ENCODE assay signal across 12 cellular contexts in genomic region chr6:99016355-99016754, GRCh38.
DNase-seq lines count a peak whose midpoint lies in the region; ATAC-seq and TF ChIP-seq lines count a peak whose summit lies in the region.
"Had no signal": no experiment of that assay in that cellular context is flagged by ENCODE, and none has a peak within 500 bp of the region (broad histone marks: within the 10 kb centered on the region; RNA-seq: fewer than 3 reads in every experiment).

No MANE protein-coding gene starts in this region.

- no peak for TF ChIP-seq POLR2A in NB4 (IDR thresholded peaks at IDR 0.05; ENCODE audit: extremely low read depth, insufficient read length)

- H3K9me3 Mint-ChIP-seq in CD8-positive, alpha-beta memory T cell = peaks cover 0 to 2% (median 0%) of the 10 kb centered on the region in 5 donors

- H3K4me3 ChIP-seq in HFF-Myc (replicated peaks; ENCODE audit: low read depth, low read length) (no peak overlapping the region), NB4 (ENCODE audit: low read depth, low read length) (no peak overlapping the region), epithelial cell of proximal tubule (ENCODE audit: low read depth, low read length) (no peak overlapping the region)
- H3K4me3 ChIP-seq in CD8-positive, alpha-beta memory T cell (ENCODE audit: low read length) = no peak overlapping the region
- H3K4me3 ChIP-seq: pancreas had no signal

- no peaks in the 10 kb centered on the region for H3K9me3 ChIP-seq in CD8-positive, alpha-beta memory T cell (ENCODE audit: low read length)
- H3K9me3 ChIP-seq: pancreas had no signal

- H3K4me1 ChIP-seq in CD8-positive, alpha-beta memory T cell (ENCODE audit: insufficient read depth, low read length) = no peaks in the 10 kb centered on the region
- H3K4me1 ChIP-seq: pancreas had no signal

- DNase-seq in Daoy (ENCODE audit: low read depth) (peak; percentile 52), HFF-Myc (ENCODE audit: extremely low read depth, low read depth) (peak; percentile 4), NB4 (ENCODE audit: low read depth) (peak; percentile 97), epithelial cell of proximal tubule (ENCODE audit: low read depth) (peak; percentile 75), superior temporal gyrus (ENCODE audit: extremely low spot score) (no peak)
- DNase-seq in stimulated activated CD4-positive, alpha-beta T cell treated with anti-CD3 and anti-CD28 coated beads, Interleukin-4, amount 100 ng/mL, for 4 hours = no peak
- no peak for DNase-seq in CD8-positive, alpha-beta memory T cell
- DNase-seq: activated T-cell treated with anti-CD3 and anti-CD28 coated beads, Interleukin-2, amount 50 U/mL, for 48 hours; NCI-H2081 treated with DMSO at 0.1 percent for 48 hours; pancreas had no signal

- CTCF ChIA-PET in CD8-positive, alpha-beta memory T cell (lab: Charles Lee) = no interaction called here

- H3K27me3 ChIP-seq in CD8-positive, alpha-beta memory T cell (ENCODE audit: insufficient read depth, low read length, poor library complexity, severe bottlenecking) = no peaks in the 10 kb centered on the region
- H3K27me3 ChIP-seq: pancreas had no signal

- TF ChIP-seq CTCF in HFF-Myc (IDR thresholded peaks at IDR 0.05; ENCODE audit: low read depth, low read length, missing control alignments) (no peak), NB4 (IDR thresholded peaks at IDR 0.05; ENCODE audit: low read depth, low read length) (no peak), epithelial cell of proximal tubule (conservative IDR thresholded peaks at IDR 0.05; ENCODE audit: low read depth, low read length) (no peak)

- H3K36me3 ChIP-seq in CD8-positive, alpha-beta memory T cell (ENCODE audit: insufficient read depth, low read length) = no peaks in the 10 kb centered on the region
- H3K36me3 ChIP-seq: pancreas had no signal

- ATAC-seq in HG02970 (IDR thresholded peaks at IDR 0.05; ENCODE audit: low FRiP score, unreplicated experiment) = no peak
- ATAC-seq: pancreas, SK-N-SH treated with all-trans-retinoic acid at 6 μM for 48 hours had no signal

- H3K4me3 Mint-ChIP-seq in CD8-positive, alpha-beta memory T cell = no peak overlapping the region

- no peaks in the 10 kb centered on the region for H3K4me1 Mint-ChIP-seq in CD8-positive, alpha-beta memory T cell

- H3K36me3 Mint-ChIP-seq in CD8-positive, alpha-beta memory T cell = no peaks in the 10 kb centered on the region

- POLR2A ChIA-PET in CD8-positive, alpha-beta memory T cell (lab: Charles Lee) = no interaction called here

- no peak overlapping the region for H3K27ac Mint-ChIP-seq in CD8-positive, alpha-beta memory T cell

- H3K27me3 Mint-ChIP-seq in CD8-positive, alpha-beta memory T cell = peaks cover 3 to 15% of the 10 kb centered on the region in 2 donors

- H3K27ac ChIP-seq in CD8-positive, alpha-beta memory T cell (ENCODE audit: low read depth, low read length) = no peak overlapping the region
- H3K27ac ChIP-seq: pancreas had no signal

Comparison
In these comparisons a context has a peak if more than half of its experiments do, and no peak if none do; other contexts are left out.
1. DNase-seq: peak in Daoy (single experiment), HFF-Myc (single experiment), NB4 (single experiment) and epithelial cell of proximal tubule (single experiment); none in stimulated activated CD4-positive, alpha-beta T cell treated with anti-CD3 and anti-CD28 coated beads, Interleukin-4, amount 100 ng/mL, for 4 hours (0 of 2), superior temporal gyrus (single experiment) and CD8-positive, alpha-beta memory T cell (0 of 5).